In genomic region chr2:229245013-229245412, GRCh38 we compare ENCODE assay signal across 17 cellular contexts. TPM values are rescaled to one million over a fixed set of nuclear protein-coding genes. Genes with fewer than 3 reads are reported as not detected.
"Had no signal": no experiment of that assay in that cellular context is flagged by ENCODE, and none has a peak within 500 bp of the region (broad histone marks: within the 10 kb centered on the region; RNA-seq: fewer than 3 reads in every experiment).

No MANE protein-coding gene starts in this region.

- H3K4me3 Mint-ChIP-seq: activated CD4-positive, alpha-beta T cell treated with anti-CD3 and anti-CD28 coated beads, Interleukin-2, amount 10 ng/mL, durations not matched to agents 24 days and 14 days; activated CD8-positive, alpha-beta T cell treated with anti-CD3 and anti-CD28 coated beads, Interleukin-2, amount 10 ng/mL, durations not matched to agents 7 days and 5 days; activated naive CD4-positive, alpha-beta T cell treated with anti-CD3 and anti-CD28 coated beads for 36 hours; activated T-cell treated with anti-CD3 and anti-CD28 coated beads, Interleukin-2, amount 50 U/mL, for 4 hours; stimulated activated naive CD8-positive, alpha-beta T cell treated with anti-CD3 and anti-CD28 coated beads, Interleukin-15, Interleukin-2, amounts not matched to agents 100 ng/mL and 50 ng/mL, for 24 hours had no signal

- DNase-seq: activated CD4-positive, alpha-beta T cell treated with anti-CD3 and anti-CD28 coated beads, Interleukin-2, amount 10 ng/mL, durations not matched to agents 24 days and 14 days; activated CD8-positive, alpha-beta memory T cell treated with anti-CD3 and anti-CD28 coated beads, Interleukin-2, amount 50 U/mL, for 4 hours; activated CD8-positive, alpha-beta T cell treated with anti-CD3 and anti-CD28 coated beads, Interleukin-2, amount 10 ng/mL, durations not matched to agents 7 days and 5 days; activated naive CD4-positive, alpha-beta T cell treated with anti-CD3 and anti-CD28 coated beads for 36 hours; activated T-cell treated with anti-CD3 and anti-CD28 coated beads, Interleukin-2, amount 50 U/mL, for 4 hours; brain microvascular endothelial cell; erythroblast; heart left ventricle; left colon; T1000; transverse colon; uterus had no signal

- H3K27me3 ChIP-seq: brain microvascular endothelial cell, gastroesophageal sphincter, heart left ventricle, transverse colon, uterus had no signal

- H3K4me3 ChIP-seq: coronary artery, gastroesophageal sphincter, heart left ventricle, skin epidermis, transverse colon, uterus had no signal

- H3K27ac Mint-ChIP-seq: activated CD4-positive, alpha-beta T cell treated with anti-CD3 and anti-CD28 coated beads, Interleukin-2, amount 10 ng/mL, durations not matched to agents 24 days and 14 days; activated CD8-positive, alpha-beta T cell treated with anti-CD3 and anti-CD28 coated beads, Interleukin-2, amount 10 ng/mL, durations not matched to agents 7 days and 5 days; activated naive CD4-positive, alpha-beta T cell treated with anti-CD3 and anti-CD28 coated beads for 36 hours; stimulated activated naive CD8-positive, alpha-beta T cell treated with anti-CD3 and anti-CD28 coated beads, Interleukin-15, Interleukin-2, amounts not matched to agents 100 ng/mL and 50 ng/mL, for 24 hours had no signal

- H3K27me3 Mint-ChIP-seq: activated CD4-positive, alpha-beta T cell treated with anti-CD3 and anti-CD28 coated beads, Interleukin-2, amount 10 ng/mL, durations not matched to agents 24 days and 14 days had no signal

- ATAC-seq: activated CD8-positive, alpha-beta T cell treated with anti-CD3 and anti-CD28 coated beads, Interleukin-2, amount 10 ng/mL, durations not matched to agents 7 days and 5 days; activated T-cell treated with anti-CD3 and anti-CD28 coated beads, Interleukin-2, amount 50 U/mL, for 4 hours; gastroesophageal sphincter; left colon had no signal

- H3K27ac ChIP-seq: brain microvascular endothelial cell, gastroesophageal sphincter, skin epidermis, transverse colon, uterus had no signal

- H3K36me3 ChIP-seq: brain microvascular endothelial cell, gastroesophageal sphincter, heart left ventricle, transverse colon, uterus had no signal

- H3K4me1 ChIP-seq: gastroesophageal sphincter, transverse colon, uterus had no signal

- H3K4me1 Mint-ChIP-seq: activated CD4-positive, alpha-beta T cell treated with anti-CD3 and anti-CD28 coated beads, Interleukin-2, amount 10 ng/mL, durations not matched to agents 24 days and 14 days had no signal

RNA-seq across cellular contexts. Expression of gene PID1, which starts 26.1 kb away (rescaled TPM):
- total RNA-seq: activated CD4-positive, alpha-beta T cell treated with anti-CD3 and anti-CD28 coated beads, Interleukin-2, amount 10 ng/mL, durations not matched to agents 24 days and 14 days; activated CD8-positive, alpha-beta T cell treated with anti-CD3 and anti-CD28 coated beads, Interleukin-2, amount 10 ng/mL, durations not matched to agents 7 days and 5 days; activated naive CD4-positive, alpha-beta T cell treated with anti-CD3 and anti-CD28 coated beads for 36 hours; T-helper 1 cell treated with Interleukin-12 subunit alpha and Interleukin-12 subunit beta and Interleukin-4 antibody, amounts not matched to agents 30 ng/mL and 1 ng/mL, for 36 hours had no signal
